Comparison of ENCODE assay signal across 16 cellular contexts in genomic region chr11:125952973-125953372, GRCh38. TPM values are rescaled to one million over a fixed set of nuclear protein-coding genes. Genes with fewer than 3 reads are reported as not detected.
A peak's percentile ranks its signal among the peaks of the same experiment; 100 is the strongest.
DNase-seq lines count a peak whose midpoint lies in the region; ATAC-seq, FAIRE-seq and TF ChIP-seq lines count a peak whose summit lies in the region.
"Had no signal": no experiment of that assay in that cellular context is flagged by ENCODE, and none has a peak within 500 bp of the region (broad histone marks: within the 10 kb centered on the region; RNA-seq: fewer than 3 reads in every experiment).

No MANE protein-coding gene starts in this region.

- H3K27ac ChIP-seq in RWPE2 (ENCODE audit: poor library complexity, severe bottlenecking) (peak overlapping the region; percentile 73), sigmoid colon (peak overlapping the region in 3 of 4 donors; percentile 10 to 78 (median 75))
- H3K27ac ChIP-seq: SJSA1 had no signal

- DNase-seq in HT-29 (ENCODE audit: low spot score) (peak; percentile 36), RWPE2 (ENCODE audit: low spot score) (no peak), left ventricle myocardium superior (peak; percentile 72), sigmoid colon (peak; percentile 92), NCI-H2107 (lab: John Stamatoyannopoulos, UW) (no peak), H54 (ENCODE audit: insufficient read length, low spot score) (no peak), NCI-H82 treated with DMSO at 0.1 percent for 48 hours (lab: John Stamatoyannopoulos, UW; ENCODE audit: unreplicated experiment) (no peak)
- DNase-seq: activated CD4-positive, CD25-positive, alpha-beta regulatory T cell; CD8-positive, alpha-beta memory T cell; naive thymus-derived CD8-positive, alpha-beta T cell; NCI-H510A treated with DMSO at 0.1 percent for 48 hours; stimulated activated CD4-positive, alpha-beta T cell treated with anti-CD3 and anti-CD28 coated beads, Interleukin-1b, Interleukin-23, amount 100 ng/mL, for 48 hours; stimulated activated naive CD4-positive, alpha-beta T cell had no signal

- H3K4me1 ChIP-seq in RWPE2 (ENCODE audit: insufficient read depth, poor library complexity, severe bottlenecking) = peaks cover 18% of the 10 kb centered on the region
- H3K4me1 ChIP-seq in sigmoid colon = peaks cover 2 to 36% (median 32%) of the 10 kb centered on the region in 4 donors
- H3K4me1 ChIP-seq: SJSA1 had no signal

- 23 to 51% methylated on average over 7 of the region's 7 CpGs for WGBS in sigmoid colon, 2 donors

- no peak for TF ChIP-seq CTCF in RWPE2 (IDR thresholded peaks at IDR 0.05; ENCODE audit: poor library complexity, severe bottlenecking)
- TF ChIP-seq CTCF in sigmoid colon (IDR thresholded peaks at IDR 0.05) = no peak

- TF ChIP-seq EP300 in sigmoid colon (IDR thresholded peaks at IDR 0.05) = peak in 1 of 4 donors; percentile 20

- ATAC-seq in RWPE2 (ENCODE audit: low read depth) = no peak; the same call in 1 of the 3 replicates
- peak; percentile 60 for ATAC-seq in left ventricle myocardium superior
- ATAC-seq in HG03159 (IDR thresholded peaks at IDR 0.05; ENCODE audit: unreplicated experiment) = no peak
- ATAC-seq: GM23338; naive thymus-derived CD8-positive, alpha-beta T cell had no signal

- TF ChIP-seq POLR2A in sigmoid colon (IDR thresholded peaks at IDR 0.05) (no peak), H54 (IDR thresholded peaks at IDR 0.05; ENCODE audit: low read depth, low read length) (no peak)

- no peak overlapping the region for H3K4me3 ChIP-seq in RWPE2 (ENCODE audit: severe bottlenecking)
- H3K4me3 ChIP-seq in sigmoid colon = no peak overlapping the region
- H3K4me3 ChIP-seq: GM23338, SJSA1 had no signal

- intact Hi-C loops in left ventricle myocardium superior (cut with micrococcal nuclease) = no loop called here
- intact Hi-C loops in sigmoid colon (cut with DNase I) = loop anchor here (2.0 to 5.0 kb wide), 2 partner anchors 69 to 110 kb away; partner anchors contain the start of gene CDON

- H3K9me3 ChIP-seq in RWPE2 (ENCODE audit: severe bottlenecking) (no peaks in the 10 kb centered on the region), sigmoid colon (no peaks in the 10 kb centered on the region)
- H3K9me3 ChIP-seq: SJSA1 had no signal

- FAIRE-seq in H54 (lab: Jason Lieb, UNC) = no peak

- H3K27me3 ChIP-seq in RWPE2 (ENCODE audit: insufficient read depth, poor library complexity, severe bottlenecking) (no peaks in the 10 kb centered on the region), sigmoid colon (no peaks in the 10 kb centered on the region)
- H3K27me3 ChIP-seq: SJSA1 had no signal

- H3K36me3 ChIP-seq in RWPE2 (ENCODE audit: low read depth) (no peaks in the 10 kb centered on the region), sigmoid colon (peaks cover 0 to 23% (median 2%) of the 10 kb centered on the region in 4 donors)
- H3K36me3 ChIP-seq: SJSA1 had no signal

RNA-seq across cellular contexts. Expression of gene VSIG10L2, which starts 7.1 kb away (rescaled TPM):
- total RNA-seq in HT-29 (2014; rRNA removed; shearing (Covaris generic)) = 0.03 and 0.08 TPM in 2 replicates
- total RNA-seq in left ventricle myocardium superior = not detected
- under 1 TPM in 1 of 4 donors, not detected in 3; 0.68 TPM for total RNA-seq in sigmoid colon
- polyA plus RNA-seq in sigmoid colon = not detected
- total RNA-seq: CD8-positive, alpha-beta memory T cell; GM23338; naive thymus-derived CD8-positive, alpha-beta T cell; SJSA1 had no signal
- polyA plus RNA-seq: CD8-positive, alpha-beta memory T cell; naive thymus-derived CD8-positive, alpha-beta T cell had no signal

RNA-seq across cellular contexts. Expression of gene DDX25, which starts 48.7 kb away (rescaled TPM):
- total RNA-seq in HT-29 (2014; rRNA removed; shearing (Covaris generic)) = not detected in 2 replicates
- total RNA-seq in left ventricle myocardium superior (not detected), sigmoid colon (1 to 10 TPM in 1 of 4 donors, under 1 TPM in 3; 0.14 to 1.7 (median 0.44) TPM)
- under 1 TPM in 2 of 3 donors, not detected in 1; 0.23 to 0.60 TPM for polyA plus RNA-seq in sigmoid colon
- total RNA-seq: SJSA1 had no signal
- polyA plus RNA-seq: CD8-positive, alpha-beta memory T cell had no signal

RNA-seq across cellular contexts. Expression of gene PUS3, which starts 50.0 kb away (rescaled TPM):
- 7.6 and 9.6 TPM in 2 replicates for total RNA-seq in HT-29 (2014; rRNA removed; shearing (Covaris generic))
- total RNA-seq in left ventricle myocardium superior = 7.1 TPM
- total RNA-seq in sigmoid colon = 10 to 100 TPM in 3 of 4 donors, 1 to 10 TPM in 1; 6.4 to 21.6 (median 11.9) TPM
- polyA plus RNA-seq in sigmoid colon = 1 to 10 TPM; 7.6 to 9.2 (median 7.8) TPM

Comparison
In these comparisons a context has a peak if more than half of its experiments do, and no peak if none do; other contexts are left out.
1. DNase-seq: peak in HT-29 (single experiment), left ventricle myocardium superior (single experiment) and sigmoid colon (single experiment); none in RWPE2 (single experiment), NCI-H2107 (single experiment), H54 (single experiment) and NCI-H82 treated with DMSO at 0.1 percent for 48 hours (single experiment).